ENCODE assay signal across 1 cellular context in the genomic region with DNA sequence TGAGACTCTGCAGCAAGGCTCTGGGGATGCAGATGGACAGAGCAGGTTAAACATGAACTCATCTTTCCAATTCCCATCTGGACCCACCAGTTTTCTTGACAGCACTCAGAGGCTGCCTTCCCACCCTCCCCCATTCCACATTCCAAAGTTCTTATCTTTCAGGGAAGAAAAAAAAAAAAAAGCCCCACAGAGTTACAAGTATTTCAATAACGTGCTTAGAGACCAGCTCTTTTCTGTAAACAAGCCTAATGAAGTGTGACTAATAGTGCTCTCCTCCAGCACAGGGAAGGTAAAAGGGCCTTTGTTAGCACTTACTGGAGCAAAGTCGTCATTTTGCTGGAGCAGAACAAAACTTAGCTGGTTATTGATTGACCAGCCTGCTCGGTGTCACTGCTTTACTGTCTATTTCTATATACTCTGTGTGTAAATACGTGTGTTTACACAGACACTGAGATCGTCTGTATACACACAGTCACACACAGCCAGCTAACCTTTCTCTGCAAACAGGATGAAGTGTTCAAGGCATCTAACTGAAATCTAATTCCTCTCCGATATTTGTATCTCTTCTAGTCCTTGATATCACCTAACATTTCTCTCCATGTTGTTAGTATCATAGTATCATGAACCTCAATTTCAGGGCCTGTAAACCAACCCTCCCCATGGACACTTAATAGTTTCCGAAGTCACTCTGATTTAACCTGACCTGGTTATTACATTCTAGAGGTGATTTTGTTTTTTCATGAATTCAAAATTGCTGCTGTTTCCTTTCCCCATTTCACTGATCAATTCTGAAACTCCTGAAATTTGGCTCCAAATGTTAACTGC.
A peak's percentile ranks its signal among the peaks of the same experiment; 100 is the strongest.
TF ChIP-seq lines count a peak whose summit lies in the region.

No MANE protein-coding gene starts in this region.

TF ChIP-seq in HEK293, 187 proteins besides CTCF, POLR2A, EP300 and RAD21 (continued from another document):
- TF ChIP-seq, protein P1, sequence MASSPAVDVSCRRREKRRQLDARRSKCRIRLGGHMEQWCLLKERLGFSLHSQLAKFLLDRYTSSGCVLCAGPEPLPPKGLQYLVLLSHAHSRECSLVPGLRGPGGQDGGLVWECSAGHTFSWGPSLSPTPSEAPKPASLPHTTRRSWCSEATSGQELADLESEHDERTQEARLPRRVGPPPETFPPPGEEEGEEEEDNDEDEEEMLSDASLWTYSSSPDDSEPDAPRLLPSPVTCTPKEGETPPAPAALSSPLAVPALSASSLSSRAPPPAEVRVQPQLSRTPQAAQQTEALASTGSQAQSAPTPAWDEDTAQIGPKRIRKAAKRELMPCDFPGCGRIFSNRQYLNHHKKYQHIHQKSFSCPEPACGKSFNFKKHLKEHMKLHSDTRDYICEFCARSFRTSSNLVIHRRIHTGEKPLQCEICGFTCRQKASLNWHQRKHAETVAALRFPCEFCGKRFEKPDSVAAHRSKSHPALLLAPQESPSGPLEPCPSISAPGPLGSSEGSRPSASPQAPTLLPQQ (tag by site-specific recombination; IDR thresholded peaks at IDR 0.05) = peak; percentile 96
- TF ChIP-seq, protein P2, sequence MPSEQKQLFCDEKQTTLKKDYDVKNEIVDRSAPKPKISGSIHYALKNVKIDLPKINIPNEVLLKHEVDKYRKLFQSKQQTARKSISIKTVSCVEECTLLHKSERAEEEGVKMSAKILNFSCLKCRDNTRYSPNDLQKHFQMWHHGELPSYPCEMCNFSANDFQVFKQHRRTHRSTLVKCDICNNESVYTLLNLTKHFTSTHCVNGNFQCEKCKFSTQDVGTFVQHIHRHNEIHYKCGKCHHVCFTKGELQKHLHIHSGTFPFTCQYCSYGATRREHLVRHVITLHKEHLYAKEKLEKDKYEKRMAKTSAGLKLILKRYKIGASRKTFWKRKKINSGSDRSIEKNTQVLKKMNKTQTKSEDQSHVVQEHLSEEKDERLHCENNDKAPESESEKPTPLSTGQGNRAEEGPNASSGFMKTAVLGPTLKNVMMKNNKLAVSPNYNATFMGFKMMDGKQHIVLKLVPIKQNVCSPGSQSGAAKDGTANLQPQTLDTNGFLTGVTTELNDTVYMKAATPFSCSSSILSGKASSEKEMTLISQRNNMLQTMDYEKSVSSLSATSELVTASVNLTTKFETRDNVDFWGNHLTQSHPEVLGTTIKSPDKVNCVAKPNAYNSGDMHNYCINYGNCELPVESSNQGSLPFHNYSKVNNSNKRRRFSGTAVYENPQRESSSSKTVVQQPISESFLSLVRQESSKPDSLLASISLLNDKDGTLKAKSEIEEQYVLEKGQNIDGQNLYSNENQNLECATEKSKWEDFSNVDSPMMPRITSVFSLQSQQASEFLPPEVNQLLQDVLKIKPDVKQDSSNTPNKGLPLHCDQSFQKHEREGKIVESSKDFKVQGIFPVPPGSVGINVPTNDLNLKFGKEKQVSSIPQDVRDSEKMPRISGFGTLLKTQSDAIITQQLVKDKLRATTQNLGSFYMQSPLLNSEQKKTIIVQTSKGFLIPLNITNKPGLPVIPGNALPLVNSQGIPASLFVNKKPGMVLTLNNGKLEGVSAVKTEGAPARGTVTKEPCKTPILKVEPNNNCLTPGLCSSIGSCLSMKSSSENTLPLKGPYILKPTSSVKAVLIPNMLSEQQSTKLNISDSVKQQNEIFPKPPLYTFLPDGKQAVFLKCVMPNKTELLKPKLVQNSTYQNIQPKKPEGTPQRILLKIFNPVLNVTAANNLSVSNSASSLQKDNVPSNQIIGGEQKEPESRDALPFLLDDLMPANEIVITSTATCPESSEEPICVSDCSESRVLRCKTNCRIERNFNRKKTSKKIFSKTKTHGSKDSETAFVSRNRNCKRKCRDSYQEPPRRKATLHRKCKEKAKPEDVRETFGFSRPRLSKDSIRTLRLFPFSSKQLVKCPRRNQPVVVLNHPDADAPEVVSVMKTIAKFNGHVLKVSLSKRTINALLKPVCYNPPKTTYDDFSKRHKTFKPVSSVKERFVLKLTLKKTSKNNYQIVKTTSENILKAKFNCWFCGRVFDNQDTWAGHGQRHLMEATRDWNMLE (tag by site-specific recombination; conservative IDR thresholded peaks at IDR 0.05; ENCODE audit: low read depth) = peak; percentile 52
- TF ChIP-seq MEIS1 (CRISPR knock-in tag; IDR thresholded peaks at IDR 0.05; ENCODE audit: borderline replicate concordance) = peak; percentile 67; the same call in 1 of the 2 replicates
- TF ChIP-seq KLF8 (tag by site-specific recombination; IDR thresholded peaks at IDR 0.05) = peak; percentile 96
- TF ChIP-seq ZNF184 (tag by site-specific recombination; IDR thresholded peaks at IDR 0.05) = peak; percentile 73; the same call in 1 of the 2 replicates
- no peak for TF ChIP-seq ZNF544 (tag by site-specific recombination; IDR thresholded peaks at IDR 0.05)
- no peak for TF ChIP-seq ZNF341 (tag by site-specific recombination; IDR thresholded peaks at IDR 0.05; ENCODE audit: low read depth)
- TF ChIP-seq HOXA7 (CRISPR knock-in tag; IDR thresholded peaks at IDR 0.05; ENCODE audit: borderline replicate concordance) = no peak
- no peak for TF ChIP-seq ZNF571 (tag by site-specific recombination; IDR thresholded peaks at IDR 0.05)
- no peak for TF ChIP-seq ZBTB7A (tag by site-specific recombination; IDR thresholded peaks at IDR 0.05; ENCODE audit: low read depth)
- TF ChIP-seq, protein P3, sequence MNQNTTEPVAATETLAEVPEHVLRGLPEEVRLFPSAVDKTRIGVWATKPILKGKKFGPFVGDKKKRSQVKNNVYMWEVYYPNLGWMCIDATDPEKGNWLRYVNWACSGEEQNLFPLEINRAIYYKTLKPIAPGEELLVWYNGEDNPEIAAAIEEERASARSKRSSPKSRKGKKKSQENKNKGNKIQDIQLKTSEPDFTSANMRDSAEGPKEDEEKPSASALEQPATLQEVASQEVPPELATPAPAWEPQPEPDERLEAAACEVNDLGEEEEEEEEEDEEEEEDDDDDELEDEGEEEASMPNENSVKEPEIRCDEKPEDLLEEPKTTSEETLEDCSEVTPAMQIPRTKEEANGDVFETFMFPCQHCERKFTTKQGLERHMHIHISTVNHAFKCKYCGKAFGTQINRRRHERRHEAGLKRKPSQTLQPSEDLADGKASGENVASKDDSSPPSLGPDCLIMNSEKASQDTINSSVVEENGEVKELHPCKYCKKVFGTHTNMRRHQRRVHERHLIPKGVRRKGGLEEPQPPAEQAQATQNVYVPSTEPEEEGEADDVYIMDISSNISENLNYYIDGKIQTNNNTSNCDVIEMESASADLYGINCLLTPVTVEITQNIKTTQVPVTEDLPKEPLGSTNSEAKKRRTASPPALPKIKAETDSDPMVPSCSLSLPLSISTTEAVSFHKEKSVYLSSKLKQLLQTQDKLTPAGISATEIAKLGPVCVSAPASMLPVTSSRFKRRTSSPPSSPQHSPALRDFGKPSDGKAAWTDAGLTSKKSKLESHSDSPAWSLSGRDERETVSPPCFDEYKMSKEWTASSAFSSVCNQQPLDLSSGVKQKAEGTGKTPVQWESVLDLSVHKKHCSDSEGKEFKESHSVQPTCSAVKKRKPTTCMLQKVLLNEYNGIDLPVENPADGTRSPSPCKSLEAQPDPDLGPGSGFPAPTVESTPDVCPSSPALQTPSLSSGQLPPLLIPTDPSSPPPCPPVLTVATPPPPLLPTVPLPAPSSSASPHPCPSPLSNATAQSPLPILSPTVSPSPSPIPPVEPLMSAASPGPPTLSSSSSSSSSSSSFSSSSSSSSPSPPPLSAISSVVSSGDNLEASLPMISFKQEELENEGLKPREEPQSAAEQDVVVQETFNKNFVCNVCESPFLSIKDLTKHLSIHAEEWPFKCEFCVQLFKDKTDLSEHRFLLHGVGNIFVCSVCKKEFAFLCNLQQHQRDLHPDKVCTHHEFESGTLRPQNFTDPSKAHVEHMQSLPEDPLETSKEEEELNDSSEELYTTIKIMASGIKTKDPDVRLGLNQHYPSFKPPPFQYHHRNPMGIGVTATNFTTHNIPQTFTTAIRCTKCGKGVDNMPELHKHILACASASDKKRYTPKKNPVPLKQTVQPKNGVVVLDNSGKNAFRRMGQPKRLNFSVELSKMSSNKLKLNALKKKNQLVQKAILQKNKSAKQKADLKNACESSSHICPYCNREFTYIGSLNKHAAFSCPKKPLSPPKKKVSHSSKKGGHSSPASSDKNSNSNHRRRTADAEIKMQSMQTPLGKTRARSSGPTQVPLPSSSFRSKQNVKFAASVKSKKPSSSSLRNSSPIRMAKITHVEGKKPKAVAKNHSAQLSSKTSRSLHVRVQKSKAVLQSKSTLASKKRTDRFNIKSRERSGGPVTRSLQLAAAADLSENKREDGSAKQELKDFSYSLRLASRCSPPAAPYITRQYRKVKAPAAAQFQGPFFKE (tag by site-specific recombination; IDR thresholded peaks at IDR 0.05; ENCODE audit: borderline replicate concordance) = no peak
- TF ChIP-seq ZNF24 (tag by site-specific recombination; IDR thresholded peaks at IDR 0.05) = peak; percentile 98
TF ChIP-seq in HEK293: peak in this region for 90.
